Comparison of ENCODE assay signal across 17 cellular contexts in genomic region chr13:100175078-100175802, GRCh38.
"Had no signal": no experiment of that assay in that cellular context is flagged by ENCODE, and none has a peak within 500 bp of the region (broad histone marks: within the 10 kb centered on the region; RNA-seq: fewer than 3 reads in every experiment).

No MANE protein-coding gene starts in this region.

- DNase-seq: activated CD4-positive, alpha-beta memory T cell treated with anti-CD3 and anti-CD28 coated beads, Interleukin-2, amount 10 ng/mL, durations not matched to agents 7 days and 5 days; activated CD8-positive, alpha-beta memory T cell treated with anti-CD3 and anti-CD28 coated beads, Interleukin-2, amount 50 U/mL, for 4 hours; activated gamma-delta T cell treated with Interleukin-2 at 50 U/mL for 16 hours; activated naive CD8-positive, alpha-beta T cell treated with anti-CD3 and anti-CD28 coated beads, Interleukin-2, amount 10 ng/mL, durations not matched to agents 7 days and 5 days; activated T-cell treated with anti-CD3 and anti-CD28 coated beads, Interleukin-2, amount 50 U/mL, for 72 hours; effector CD4-positive, alpha-beta T cell; lower lobe of right lung; naive B cell; nucleus accumbens; sigmoid colon; stimulated activated CD4-positive, alpha-beta T cell treated with anti-CD3 and anti-CD28 coated beads, Interleukin-2, amount 100 ng/mL, for 24 hours; stimulated activated naive CD4-positive, alpha-beta T cell; T1000 had no signal

- ATAC-seq: activated T-cell treated with anti-CD3 and anti-CD28 coated beads, Interleukin-2, amount 50 U/mL, for 72 hours; gastroesophageal sphincter; lower lobe of right lung had no signal

- H3K27ac ChIP-seq: ascending aorta, cardiac muscle cell, gastroesophageal sphincter, lower lobe of right lung, sigmoid colon, suprapubic skin had no signal

- H3K9me3 ChIP-seq: ascending aorta, gastroesophageal sphincter, lower lobe of right lung, sigmoid colon, suprapubic skin had no signal

- H3K36me3 ChIP-seq: ascending aorta, cardiac muscle cell, gastroesophageal sphincter, lower lobe of right lung, sigmoid colon, suprapubic skin had no signal

- H3K27me3 ChIP-seq: ascending aorta, cardiac muscle cell, gastroesophageal sphincter, sigmoid colon, suprapubic skin had no signal

- H3K4me1 ChIP-seq: ascending aorta, suprapubic skin had no signal

- H3K4me3 ChIP-seq: ascending aorta, cardiac muscle cell, gastroesophageal sphincter, lower lobe of right lung, sigmoid colon, suprapubic skin had no signal
